ENCODE assay signal across 8 cellular contexts in the genomic region with DNA sequence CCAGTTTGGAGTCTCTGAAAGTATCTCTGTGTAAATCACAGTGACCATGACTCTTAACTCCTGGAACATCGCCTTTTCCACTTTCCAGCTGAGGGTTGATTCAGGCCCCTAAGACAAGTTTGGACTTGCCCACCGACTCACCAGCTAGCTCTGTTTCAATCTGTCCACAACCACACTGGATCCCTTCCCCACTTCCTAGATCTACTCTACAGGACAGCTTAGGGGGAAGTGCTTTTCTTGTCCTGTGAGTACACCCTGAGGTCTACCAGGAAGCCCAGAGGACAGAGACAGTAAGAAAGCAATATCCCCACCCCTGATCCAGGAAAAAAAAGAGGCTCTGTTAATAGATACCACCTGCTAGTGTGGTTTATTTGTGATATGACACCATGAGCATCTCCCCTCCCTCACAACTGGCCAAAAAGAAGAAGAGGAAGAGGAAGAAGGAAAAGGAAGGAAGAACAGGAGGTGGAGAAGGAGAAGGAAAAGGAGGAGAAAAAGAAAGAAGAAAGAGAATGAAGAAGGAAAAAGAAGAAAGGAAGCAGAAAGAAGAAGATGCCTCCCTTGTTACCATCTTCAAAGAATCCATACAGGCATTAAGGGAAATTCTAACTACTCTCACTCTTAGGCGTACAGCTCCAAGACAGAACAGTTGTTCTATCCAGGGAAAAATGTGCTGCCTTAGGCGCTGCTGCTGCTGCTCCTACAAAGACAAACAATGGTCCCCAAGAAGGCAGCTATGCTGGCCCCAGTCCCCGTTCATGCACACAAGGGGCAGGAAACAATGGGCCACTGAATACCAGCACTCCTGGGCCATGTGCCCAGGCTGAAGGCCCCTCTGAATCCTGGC.
A peak's percentile ranks its signal among the peaks of the same experiment; 100 is the strongest.
DNase-seq lines count a peak whose midpoint lies in the region; ATAC-seq and TF ChIP-seq lines count a peak whose summit lies in the region.
"Not testable (repeated sequence)": the region's sequence is repeated elsewhere in the genome, so short reads cannot be mapped to it uniquely, and the experiment has no call there.

No MANE protein-coding gene starts in this region.

- H3K9me3 Mint-ChIP-seq in GM23338; activated CD4-positive, alpha-beta T cell treated with anti-CD3 and anti-CD28 coated beads, Interleukin-2, amount 10 ng/mL, durations not matched to agents 24 days and 14 days; chondrocyte (ENCODE audit: low read depth); neural crest cell; stimulated activated naive CD8-positive, alpha-beta T cell treated with anti-CD3 and anti-CD28 coated beads, Interleukin-15, amount 100 ng/mL, for 72 hours: not testable (repeated sequence)

- not testable (repeated sequence) for H2AFZ ChIP-seq in GM23338

- not testable (repeated sequence) for H3K36me3 ChIP-seq in GM23338 (ENCODE audit: insufficient read depth)

- not testable (repeated sequence) for H3K4me2 ChIP-seq in GM23338

- DNase-seq in GM23338 (ENCODE audit: low spot score); activated CD4-positive, alpha-beta T cell treated with anti-CD3 and anti-CD28 coated beads, Interleukin-2, amount 10 ng/mL, durations not matched to agents 24 days and 14 days; chondrocyte (ENCODE audit: low spot score); neural crest cell (ENCODE audit: low read depth, low spot score); stimulated activated naive CD8-positive, alpha-beta T cell treated with anti-CD3 and anti-CD28 coated beads, Interleukin-15, amount 100 ng/mL, for 72 hours: not testable (repeated sequence)
- DNase-seq in RPMI7951 (ENCODE audit: low read depth) (peak; percentile 1), globus pallidus (ENCODE audit: low spot score) (peak; percentile 35), medulla oblongata (ENCODE audit: extremely low spot score) (peak; percentile 3)

- not testable (repeated sequence) for H4K20me1 ChIP-seq in GM23338 (replicated peaks; ENCODE audit: insufficient read depth)

- peak; percentile 30; the same call in 1 of the 3 replicates for ATAC-seq in GM23338
- peak; percentile 28 for ATAC-seq in stimulated activated naive CD8-positive, alpha-beta T cell treated with anti-CD3 and anti-CD28 coated beads, Interleukin-15, amount 100 ng/mL, for 72 hours

- H3K79me2 ChIP-seq in GM23338 (replicated peaks; ENCODE audit: insufficient read depth) = not testable (repeated sequence)

- intact Hi-C loops in activated CD4-positive, alpha-beta T cell treated with anti-CD3 and anti-CD28 coated beads, Interleukin-2, amount 10 ng/mL, durations not matched to agents 24 days and 14 days (cut with micrococcal nuclease) = not testable (repeated sequence)

- not testable (repeated sequence) for H3K4me1 Mint-ChIP-seq in GM23338; activated CD4-positive, alpha-beta T cell treated with anti-CD3 and anti-CD28 coated beads, Interleukin-2, amount 10 ng/mL, durations not matched to agents 24 days and 14 days; chondrocyte (ENCODE audit: low read depth); neural crest cell; stimulated activated naive CD8-positive, alpha-beta T cell treated with anti-CD3 and anti-CD28 coated beads, Interleukin-15, amount 100 ng/mL, for 72 hours

- not testable (repeated sequence) for H3K4me3 Mint-ChIP-seq in GM23338; activated CD4-positive, alpha-beta T cell treated with anti-CD3 and anti-CD28 coated beads, Interleukin-2, amount 10 ng/mL, durations not matched to agents 24 days and 14 days; chondrocyte (ENCODE audit: unreplicated experiment); neural crest cell; stimulated activated naive CD8-positive, alpha-beta T cell treated with anti-CD3 and anti-CD28 coated beads, Interleukin-15, amount 100 ng/mL, for 72 hours

- not testable (repeated sequence) for TF ChIP-seq CTCF in GM23338 (conservative IDR thresholded peaks at IDR 0.05; ENCODE audit: low read depth in 2 of 2); chondrocyte (IDR thresholded peaks at IDR 0.05); neural crest cell (conservative IDR thresholded peaks at IDR 0.05)

- not testable (repeated sequence) for H3K4me1 ChIP-seq in GM23338 (ENCODE audit: insufficient read depth)

- not testable (repeated sequence) for H3F3A ChIP-seq in GM23338 (replicated peaks; ENCODE audit: low read depth)

- peak overlapping the region; percentile 60 for H3K27ac Mint-ChIP-seq in GM23338
- peak overlapping the region; percentile 24 for H3K27ac Mint-ChIP-seq in activated CD4-positive, alpha-beta T cell treated with anti-CD3 and anti-CD28 coated beads, Interleukin-2, amount 10 ng/mL, durations not matched to agents 24 days and 14 days
- peak overlapping the region; percentile 77 for H3K27ac Mint-ChIP-seq in chondrocyte (ENCODE audit: unreplicated experiment)
- peak overlapping the region; percentile 91 for H3K27ac Mint-ChIP-seq in neural crest cell (ENCODE audit: unreplicated experiment)
- not testable (repeated sequence) for H3K27ac Mint-ChIP-seq in stimulated activated naive CD8-positive, alpha-beta T cell treated with anti-CD3 and anti-CD28 coated beads, Interleukin-15, amount 100 ng/mL, for 72 hours

- not testable (repeated sequence) for H3K9me2 ChIP-seq in GM23338 (ENCODE audit: insufficient read depth)

- H3K27ac ChIP-seq in GM23338 (ENCODE audit: low read depth) = not testable (repeated sequence)

- not testable (repeated sequence) for H3K4me3 ChIP-seq in GM23338

- not testable (repeated sequence) for H3K36me3 Mint-ChIP-seq in GM23338 (ENCODE audit: low read depth); activated CD4-positive, alpha-beta T cell treated with anti-CD3 and anti-CD28 coated beads, Interleukin-2, amount 10 ng/mL, durations not matched to agents 24 days and 14 days (ENCODE audit: low read depth); chondrocyte (ENCODE audit: low read depth); neural crest cell (ENCODE audit: low read depth)

- not testable (repeated sequence) for H3K27me3 Mint-ChIP-seq in GM23338 (ENCODE audit: insufficient read depth, low read depth, poor library complexity); activated CD4-positive, alpha-beta T cell treated with anti-CD3 and anti-CD28 coated beads, Interleukin-2, amount 10 ng/mL, durations not matched to agents 24 days and 14 days; chondrocyte (ENCODE audit: low read depth); neural crest cell (ENCODE audit: low read depth); stimulated activated naive CD8-positive, alpha-beta T cell treated with anti-CD3 and anti-CD28 coated beads, Interleukin-15, amount 100 ng/mL, for 72 hours

- not testable (repeated sequence) for H3K27me3 ChIP-seq in GM23338 (ENCODE audit: insufficient read depth)
